In genomic region chr16:29903579-29903978, GRCh38 we compare ENCODE assay signal across 18 cellular contexts. TPM values are rescaled to one million over a fixed set of nuclear protein-coding genes. Genes with fewer than 3 reads are reported as not detected.
DNase-seq lines count a peak whose midpoint lies in the region; ATAC-seq, FAIRE-seq and TF ChIP-seq lines count a peak whose summit lies in the region.
"Had no signal": no experiment of that assay in that cellular context is flagged by ENCODE, and none has a peak within 500 bp of the region (broad histone marks: within the 10 kb centered on the region; RNA-seq: fewer than 3 reads in every experiment).

No MANE protein-coding gene starts in this region.

- DNase-seq in HepG2 (ENCODE audit: low spot score) (no peak), right lobe of liver (no peak), KBM-7 (peak; percentile 40), hepatic stellate cell (ENCODE audit: low spot score) (no peak), HEK293T (ENCODE audit: extremely low spot score) (no peak), adrenal gland (no peak)
- DNase-seq: ACHN; AML-193; CD4-positive, CD25-positive, alpha-beta regulatory T cell; DMS79; NCI-H1436 treated with DMSO at 0.1 percent for 48 hours; NCI-H2081; NCI-H526; SHP77 treated with DMSO at 0.1 percent for 48 hours had no signal

- H3K9ac ChIP-seq in HepG2 (ENCODE audit: insufficient read depth, low read depth, low read length): no peak overlapping the region

- H3K4me2 ChIP-seq in HepG2 (ENCODE audit: low read depth, low read length): no peak overlapping the region; the same call in 1 of the 2 replicates

- TF ChIP-seq POLR2A in HepG2 (IDR thresholded peaks at IDR 0.05; ENCODE audit: insufficient read depth in 1 of 2, low read depth in 2 of 2, low read length in 2 of 2): no peak
- no peak for TF ChIP-seq POLR2A in right lobe of liver (IDR thresholded peaks at IDR 0.05)
- no peak for TF ChIP-seq POLR2A in adrenal gland (IDR thresholded peaks at IDR 0.05)

- peaks cover 8% of the 10 kb centered on the region for H3K27me3 Mint-ChIP-seq in brain

- intact Hi-C loops in HepG2 (cut with micrococcal nuclease; ENCODE audit: unreplicated experiment): loop anchor here (5.0 kb wide), 1 partner anchor 59 kb away; the partner anchor contains the start of gene TMEM219
- intact Hi-C loops in right lobe of liver (cut with DNase I): no loop called here
- intact Hi-C loops in adrenal gland (cut with DNase I): no loop called here

- no peak overlapping the region for H2AFZ ChIP-seq in HepG2 (ENCODE audit: low read length)

- in situ Hi-C loops in HepG2 (cut with HindIII; ENCODE audit: extremely low pct_ligation_motif_present, low pct_unique_long_range_greater_than_20kb): no loop called here
- in situ Hi-C loops in KBM-7 (cut with MboI; ENCODE audit: low pct_unique_long_range_greater_than_20kb, low sequenced_read_pairs): no loop called here

- peaks cover 19% of the 10 kb centered on the region for H3K79me2 ChIP-seq in HepG2 (ENCODE audit: insufficient read depth, low read length)

- H3K36me3 ChIP-seq in HepG2 (replicated peaks in 1 of 2; ENCODE audit: control insufficient read depth in 1 of 2, insufficient read depth in 2 of 2, low read length in 2 of 2) (peaks cover 1 to 10% of the 10 kb centered on the region in 2 experiments; a peak in 2 of 5 replicates), right lobe of liver (no peaks in the 10 kb centered on the region), adrenal gland (replicated peaks in 1 of 2) (no peaks in the 10 kb centered on the region)
- H3K36me3 ChIP-seq: HAP-1 had no signal

- POLR2A ChIA-PET in HepG2 (lab: Yijun Ruan, JAX): interaction anchor here (1.4 kb wide), 2 partner anchors 13 to 58 kb away, joined by 3 to 5 read pairs; partner anchors contain the start of gene TMEM219
- POLR2A ChIA-PET in HEK293T (lab: Yijun Ruan, JAX): interaction anchor here (1.1 kb wide), 1 partner anchor 22 kb away, joined by 3 read pairs; the partner anchor contains the start of gene KCTD13

- peaks cover 5% of the 10 kb centered on the region; the same call in 1 of the 2 replicates for H4K20me1 ChIP-seq in HepG2 (ENCODE audit: insufficient read depth, low read length)

- TF ChIP-seq EP300 in HepG2 (IDR thresholded peaks at IDR 0.05; ENCODE audit: low read depth in 2 of 2, low read length in 2 of 2): no peak
- no peak for TF ChIP-seq EP300 in HepG2 (CRISPR knock-in tag; IDR thresholded peaks at IDR 0.05; ENCODE audit: borderline replicate concordance)

- H3K27ac Mint-ChIP-seq in brain: peak overlapping the region in 3 of 5 experiments; percentile 33 to 56 (median 49)
- H3K27ac Mint-ChIP-seq: CD4-positive, CD25-positive, alpha-beta regulatory T cell had no signal

- FAIRE-seq in HepG2 (lab: Jason Lieb, UNC): no peak
- FAIRE-seq: K562 had no signal

- H3K4me1 Mint-ChIP-seq in brain: peaks cover 31% of the 10 kb centered on the region

- H3K4me3 Mint-ChIP-seq in brain: peak overlapping the region; percentile 59 to 70 (median 64)

- TF ChIP-seq CTCF in HepG2 (CRISPR knock-in tag; IDR thresholded peaks at IDR 0.05): no peak
- TF ChIP-seq CTCF in right lobe of liver (IDR thresholded peaks at IDR 0.05): no peak
- no peak for TF ChIP-seq CTCF in brain (conservative IDR thresholded peaks at IDR 0.05)
- TF ChIP-seq CTCF in adrenal gland (IDR thresholded peaks at IDR 0.05): no peak

- WGBS in HepG2 (ENCODE audit: low lambda C conversion rate): 97% methylated on average over 4 of the region's 4 CpGs
- 66% methylated on average over 4 of the region's 4 CpGs for WGBS in right lobe of liver (ENCODE audit: insufficient coverage, low coverage, low lambda C conversion rate, missing lambda C conversion rate)
- 62 to 77% (median 70%) methylated on average over 4 of the region's 4 CpGs for WGBS in adrenal gland, 4 donors

- CTCF ChIA-PET in HepG2 (lab: Yijun Ruan, JAX; ENCODE audit: low intra/inter-chr PET ratio, low total read pairs): no interaction called here
- CTCF ChIA-PET in HEK293T (lab: Yijun Ruan, JAX): interaction anchor here (0.5 kb wide), 1 partner anchor 54 kb away, joined by 4 read pairs; no protein-coding TSS in a partner anchor

- H3K9me3 ChIP-seq in HepG2 (ENCODE audit: low read length): no peaks in the 10 kb centered on the region
- H3K9me3 ChIP-seq in right lobe of liver: no peaks in the 10 kb centered on the region
- H3K9me3 ChIP-seq in adrenal gland (replicated peaks in 1 of 3): no peaks in the 10 kb centered on the region
- H3K9me3 ChIP-seq: HAP-1 had no signal

- H3K9me3 Mint-ChIP-seq in brain: peaks cover 0 to 7% (median 0%) of the 10 kb centered on the region in 5 experiments
- H3K9me3 Mint-ChIP-seq: CD4-positive, CD25-positive, alpha-beta regulatory T cell had no signal

- H3K4me1 ChIP-seq in HepG2 (ENCODE audit: insufficient read depth, low read length) (peaks cover 35% of the 10 kb centered on the region), right lobe of liver (no peaks in the 10 kb centered on the region), adrenal gland (replicated peaks in 1 of 2) (peaks cover 10 to 13% of the 10 kb centered on the region in 2 donors)

- ATAC-seq in HepG2 (no peak), right lobe of liver (no peak)
- ATAC-seq: K562 had no signal

- H3K27ac ChIP-seq in HepG2 (ENCODE audit: extremely low read length, insufficient read depth, low read length) (no peak overlapping the region), right lobe of liver (no peak overlapping the region), adrenal gland (no peak overlapping the region)
- H3K27ac ChIP-seq: HL-60 had no signal

- no peak overlapping the region for H3K4me3 ChIP-seq in HepG2 (replicated peaks in 1 of 3; ENCODE audit: insufficient read depth in 1 of 3, low read depth in 2 of 3, low read length in 3 of 3)
- H3K4me3 ChIP-seq in right lobe of liver: no peak overlapping the region
- H3K4me3 ChIP-seq in adrenal gland: no peak overlapping the region
- H3K4me3 ChIP-seq: HAP-1, K562 had no signal

- TF ChIP-seq RAD21 in HepG2 (CRISPR knock-in tag; IDR thresholded peaks at IDR 0.05): no peak

- BruUV-seq in HepG2 (replicated peaks; lab: Mats Ljungman, UMichigan): no TSS peak

- H3K27me3 ChIP-seq in HepG2 (ENCODE audit: control insufficient read depth in 1 of 2, insufficient read depth in 2 of 2, low read length in 2 of 2): no peaks in the 10 kb centered on the region; a peak in 1 of 5 replicates
- no peaks in the 10 kb centered on the region for H3K27me3 ChIP-seq in right lobe of liver
- H3K27me3 ChIP-seq in adrenal gland: no peaks in the 10 kb centered on the region

- H3K36me3 Mint-ChIP-seq in brain: peaks cover 16% of the 10 kb centered on the region
- H3K36me3 Mint-ChIP-seq: CD4-positive, CD25-positive, alpha-beta regulatory T cell had no signal

RNA-seq across cellular contexts. Expression of gene ASPHD1, which starts 3.3 kb away (rescaled TPM):
- 15.6 and 19.7 TPM in 2 replicates for total RNA-seq in HepG2 (2016; rRNA removed; fragmentation: Illumina TruSeq; extraction: Trizol)
- 24.1 and 26.2 TPM in 2 replicates for total RNA-seq in HepG2 (2016; cell fraction: cytosol; rRNA removed; fragmentation: Illumina TruSeq; extraction: Trizol; ENCODE audit: low read depth)
- 15.4 and 16.9 TPM in 2 replicates for total RNA-seq in HepG2 (2016; cell fraction: insoluble cytoplasmic fraction; rRNA removed; fragmentation: Illumina TruSeq; extraction: Trizol)
- total RNA-seq in HepG2 (2016; cell fraction: membrane; rRNA removed; fragmentation: Illumina TruSeq; extraction: Trizol): 20.0 and 24.1 TPM in 2 replicates
- 11.4 and 16.6 TPM in 2 replicates for total RNA-seq in HepG2 (2016; cell fraction: nucleus; rRNA removed; fragmentation: Illumina TruSeq; extraction: Trizol)
- 13.1 and 15.6 TPM in 2 replicates for polyA plus RNA-seq in HepG2 (2011; rRNA removed)
- 13.1 and 24.4 TPM in 2 replicates for polyA plus RNA-seq in HepG2 (2011; cell fraction: cytosol; rRNA removed)
- polyA plus RNA-seq in HepG2 (2011; cell fraction: nucleus; rRNA removed): 19.1 and 19.6 TPM in 2 replicates
- polyA plus RNA-seq in HepG2 (2012): 21.4 and 27.6 TPM in 2 replicates
- 40.7 and 41.8 TPM in 2 replicates for polyA plus RNA-seq in HepG2 (2016; cell fraction: cytosol; fragmentation: Illumina TruSeq; extraction: Trizol; ENCODE audit: low read depth)
- 24.8 and 27.8 TPM in 2 replicates for polyA plus RNA-seq in HepG2 (2016; cell fraction: insoluble cytoplasmic fraction; fragmentation: Illumina TruSeq; extraction: Trizol; ENCODE audit: low read depth)
- polyA plus RNA-seq in HepG2 (2016; cell fraction: membrane; fragmentation: Illumina TruSeq; extraction: Trizol; ENCODE audit: low read depth): 36.3 and 40.4 TPM in 2 replicates
- polyA plus RNA-seq in HepG2 (2016; cell fraction: nucleus; fragmentation: Illumina TruSeq; extraction: Trizol; ENCODE audit: insufficient read depth, low read depth): 44.0 and 50.6 TPM in 2 replicates
- 9.7 and 9.8 TPM in 2 replicates for polyA minus RNA-seq in HepG2 (2011; rRNA and poly(A)+ RNA removed; ENCODE audit: low replicate concordance)
- polyA minus RNA-seq in HepG2 (2011; cell fraction: cytosol; rRNA and poly(A)+ RNA removed): 7.6 and 9.7 TPM in 2 replicates
- 5.4 and 8.5 TPM in 2 replicates for polyA minus RNA-seq in HepG2 (2011; cell fraction: nucleus; rRNA and poly(A)+ RNA removed)
- total RNA-seq in right lobe of liver: under 1 TPM in 2 of 6 experiments, not detected in 4; 0.38 to 0.50 TPM
- polyA plus RNA-seq in brain (ENCODE audit: insufficient read depth, low read depth, low replicate concordance): 115 TPM
- 1 to 10 TPM in 6 of 8 donors, under 1 TPM in 2; 0.34 to 9.3 (median 4.4) TPM for total RNA-seq in adrenal gland
- polyA plus RNA-seq in adrenal gland: 10 to 100 TPM in 1 of 3 donors, 1 to 10 TPM in 2; 2.4 to 15.8 (median 7.2) TPM
- total RNA-seq: CD4-positive, CD25-positive, alpha-beta regulatory T cell had no signal
- polyA plus RNA-seq: CD4-positive, CD25-positive, alpha-beta regulatory T cell had no signal

RNA-seq across cellular contexts. Expression of gene SEZ6L2, which starts 4.2 kb away (rescaled TPM):
- total RNA-seq in HepG2 (2016; rRNA removed; fragmentation: Illumina TruSeq; extraction: Trizol) (6.6 and 14.9 TPM in 2 replicates), right lobe of liver (under 1 TPM; 0.15 to 0.56 (median 0.32) TPM), adrenal gland (100 to 1,000 TPM in 1 of 8 donors, 10 to 100 TPM in 7; 25.1 to 302 (median 45.8) TPM)
- 3.7 and 4.1 TPM in 2 replicates for total RNA-seq in HepG2 (2016; cell fraction: cytosol; rRNA removed; fragmentation: Illumina TruSeq; extraction: Trizol; ENCODE audit: low read depth)
- total RNA-seq in HepG2 (2016; cell fraction: insoluble cytoplasmic fraction; rRNA removed; fragmentation: Illumina TruSeq; extraction: Trizol): 6.3 and 16.9 TPM in 2 replicates
- total RNA-seq in HepG2 (2016; cell fraction: membrane; rRNA removed; fragmentation: Illumina TruSeq; extraction: Trizol): 4.3 and 4.9 TPM in 2 replicates
- 21.8 and 29.5 TPM in 2 replicates for total RNA-seq in HepG2 (2016; cell fraction: nucleus; rRNA removed; fragmentation: Illumina TruSeq; extraction: Trizol)
- polyA plus RNA-seq in HepG2 (2011; rRNA removed) (16.9 and 30.7 TPM in 2 replicates), brain (ENCODE audit: insufficient read depth, low read depth, low replicate concordance) (187 TPM), adrenal gland (10 to 100 TPM; 14.5 to 20.1 (median 20.1) TPM)
- polyA plus RNA-seq in HepG2 (2011; cell fraction: cytosol; rRNA removed): 12.5 and 15.5 TPM in 2 replicates
- 35.5 and 38.0 TPM in 2 replicates for polyA plus RNA-seq in HepG2 (2011; cell fraction: nucleus; rRNA removed)
- polyA plus RNA-seq in HepG2 (2012): 37.5 and 51.6 TPM in 2 replicates
- 3.0 TPM in 2 replicates for polyA plus RNA-seq in HepG2 (2016; cell fraction: cytosol; fragmentation: Illumina TruSeq; extraction: Trizol; ENCODE audit: low read depth)
- polyA plus RNA-seq in HepG2 (2016; cell fraction: insoluble cytoplasmic fraction; fragmentation: Illumina TruSeq; extraction: Trizol; ENCODE audit: low read depth): 11.5 and 16.2 TPM in 2 replicates
- 4.0 and 4.3 TPM in 2 replicates for polyA plus RNA-seq in HepG2 (2016; cell fraction: membrane; fragmentation: Illumina TruSeq; extraction: Trizol; ENCODE audit: low read depth)
- 54.8 and 59.9 TPM in 2 replicates for polyA plus RNA-seq in HepG2 (2016; cell fraction: nucleus; fragmentation: Illumina TruSeq; extraction: Trizol; ENCODE audit: insufficient read depth, low read depth)
- polyA minus RNA-seq in HepG2 (2011; rRNA and poly(A)+ RNA removed; ENCODE audit: low replicate concordance): 3.1 and 15.3 TPM in 2 replicates
- polyA minus RNA-seq in HepG2 (2011; cell fraction: cytosol; rRNA and poly(A)+ RNA removed): 14.8 and 23.0 TPM in 2 replicates
- polyA minus RNA-seq in HepG2 (2011; cell fraction: nucleus; rRNA and poly(A)+ RNA removed): 5.0 and 6.7 TPM in 2 replicates
- total RNA-seq: CD4-positive, CD25-positive, alpha-beta regulatory T cell had no signal
- polyA plus RNA-seq: CD4-positive, CD25-positive, alpha-beta regulatory T cell had no signal

RNA-seq across cellular contexts. Expression of gene KCTD13, which starts 22.4 kb away (rescaled TPM):
- total RNA-seq in HepG2 (2016; rRNA removed; fragmentation: Illumina TruSeq; extraction: Trizol) (3.9 and 6.3 TPM in 2 replicates), right lobe of liver (10 to 100 TPM in 1 of 6 experiments, 1 to 10 TPM in 5; 5.4 to 13.5 (median 7.2) TPM), adrenal gland (10 to 100 TPM; 14.7 to 39.4 (median 21.4) TPM)
- 5.8 and 7.7 TPM in 2 replicates for total RNA-seq in HepG2 (2016; cell fraction: cytosol; rRNA removed; fragmentation: Illumina TruSeq; extraction: Trizol; ENCODE audit: low read depth)
- 2.8 and 7.4 TPM in 2 replicates for total RNA-seq in HepG2 (2016; cell fraction: insoluble cytoplasmic fraction; rRNA removed; fragmentation: Illumina TruSeq; extraction: Trizol)
- total RNA-seq in HepG2 (2016; cell fraction: membrane; rRNA removed; fragmentation: Illumina TruSeq; extraction: Trizol): 7.3 and 8.6 TPM in 2 replicates
- 9.6 and 9.7 TPM in 2 replicates for total RNA-seq in HepG2 (2016; cell fraction: nucleus; rRNA removed; fragmentation: Illumina TruSeq; extraction: Trizol)
- polyA plus RNA-seq in HepG2 (2011; rRNA removed) (14.7 and 15.2 TPM in 2 replicates), brain (ENCODE audit: insufficient read depth, low read depth, low replicate concordance) (61.7 TPM), adrenal gland (10 to 100 TPM; 13.2 to 37.1 (median 33.3) TPM)
- polyA plus RNA-seq in HepG2 (2011; cell fraction: cytosol; rRNA removed): 8.7 and 10.2 TPM in 2 replicates
- polyA plus RNA-seq in HepG2 (2011; cell fraction: nucleus; rRNA removed): 37.3 and 41.9 TPM in 2 replicates
- polyA plus RNA-seq in HepG2 (2012): 8.8 and 11.0 TPM in 2 replicates
- 5.4 and 7.2 TPM in 2 replicates for polyA plus RNA-seq in HepG2 (2016; cell fraction: cytosol; fragmentation: Illumina TruSeq; extraction: Trizol; ENCODE audit: low read depth)
- polyA plus RNA-seq in HepG2 (2016; cell fraction: insoluble cytoplasmic fraction; fragmentation: Illumina TruSeq; extraction: Trizol; ENCODE audit: low read depth): 6.8 and 8.7 TPM in 2 replicates
- polyA plus RNA-seq in HepG2 (2016; cell fraction: membrane; fragmentation: Illumina TruSeq; extraction: Trizol; ENCODE audit: low read depth): 8.5 and 8.9 TPM in 2 replicates
- 31.0 and 34.1 TPM in 2 replicates for polyA plus RNA-seq in HepG2 (2016; cell fraction: nucleus; fragmentation: Illumina TruSeq; extraction: Trizol; ENCODE audit: insufficient read depth, low read depth)
- 17.9 and 20.7 TPM in 2 replicates for polyA minus RNA-seq in HepG2 (2011; rRNA and poly(A)+ RNA removed; ENCODE audit: low replicate concordance)
- polyA minus RNA-seq in HepG2 (2011; cell fraction: cytosol; rRNA and poly(A)+ RNA removed): 4.5 and 5.2 TPM in 2 replicates
- 18.8 and 20.0 TPM in 2 replicates for polyA minus RNA-seq in HepG2 (2011; cell fraction: nucleus; rRNA and poly(A)+ RNA removed)

RNA-seq across cellular contexts. Expression of gene CDIPT, which starts 40.6 kb away (rescaled TPM):
- 39.2 and 54.9 TPM in 2 replicates for total RNA-seq in HepG2 (2016; rRNA removed; fragmentation: Illumina TruSeq; extraction: Trizol)
- 23.3 and 32.6 TPM in 2 replicates for total RNA-seq in HepG2 (2016; cell fraction: cytosol; rRNA removed; fragmentation: Illumina TruSeq; extraction: Trizol; ENCODE audit: low read depth)
- total RNA-seq in HepG2 (2016; cell fraction: insoluble cytoplasmic fraction; rRNA removed; fragmentation: Illumina TruSeq; extraction: Trizol): 43.4 and 55.7 TPM in 2 replicates
- total RNA-seq in HepG2 (2016; cell fraction: membrane; rRNA removed; fragmentation: Illumina TruSeq; extraction: Trizol): 45.8 and 63.4 TPM in 2 replicates
- total RNA-seq in HepG2 (2016; cell fraction: nucleus; rRNA removed; fragmentation: Illumina TruSeq; extraction: Trizol): 32.9 and 36.1 TPM in 2 replicates
- polyA plus RNA-seq in HepG2 (2011; rRNA removed): 97.5 and 109 TPM in 2 replicates
- 106 and 126 TPM in 2 replicates for polyA plus RNA-seq in HepG2 (2011; cell fraction: cytosol; rRNA removed)
- polyA plus RNA-seq in HepG2 (2011; cell fraction: nucleus; rRNA removed): 59.6 and 70.3 TPM in 2 replicates
- 53.5 and 77.9 TPM in 2 replicates for polyA plus RNA-seq in HepG2 (2012)
- 28.1 and 42.6 TPM in 2 replicates for polyA plus RNA-seq in HepG2 (2016; cell fraction: cytosol; fragmentation: Illumina TruSeq; extraction: Trizol; ENCODE audit: low read depth)
- polyA plus RNA-seq in HepG2 (2016; cell fraction: insoluble cytoplasmic fraction; fragmentation: Illumina TruSeq; extraction: Trizol; ENCODE audit: low read depth): 49.9 and 51.9 TPM in 2 replicates
- polyA plus RNA-seq in HepG2 (2016; cell fraction: membrane; fragmentation: Illumina TruSeq; extraction: Trizol; ENCODE audit: low read depth): 49.0 and 62.7 TPM in 2 replicates
- polyA plus RNA-seq in HepG2 (2016; cell fraction: nucleus; fragmentation: Illumina TruSeq; extraction: Trizol; ENCODE audit: insufficient read depth, low read depth): 63.3 and 67.6 TPM in 2 replicates
- polyA minus RNA-seq in HepG2 (2011; rRNA and poly(A)+ RNA removed; ENCODE audit: low replicate concordance): 98.0 and 109 TPM in 2 replicates
- polyA minus RNA-seq in HepG2 (2011; cell fraction: cytosol; rRNA and poly(A)+ RNA removed): 39.7 and 49.2 TPM in 2 replicates
- polyA minus RNA-seq in HepG2 (2011; cell fraction: nucleus; rRNA and poly(A)+ RNA removed): 15.5 and 25.5 TPM in 2 replicates
- 10 to 100 TPM; 35.1 to 96.6 (median 58.2) TPM for total RNA-seq in right lobe of liver
- polyA plus RNA-seq in brain (ENCODE audit: insufficient read depth, low read depth, low replicate concordance): 200 TPM
- 100 to 1,000 TPM in 7 of 8 donors, 10 to 100 TPM in 1; 84.7 to 203 (median 159) TPM for total RNA-seq in adrenal gland
- polyA plus RNA-seq in adrenal gland: 10 to 100 TPM; 44.9 to 89.0 (median 74.5) TPM

RNA-seq across cellular contexts. Expression of gene TMEM219, which starts 58.3 kb away (rescaled TPM):
- total RNA-seq in HepG2 (2016; rRNA removed; fragmentation: Illumina TruSeq; extraction: Trizol) (64.5 and 105 TPM in 2 replicates), right lobe of liver (10 to 100 TPM; 49.9 to 75.9 (median 57.1) TPM), adrenal gland (100 to 1,000 TPM; 164 to 300 (median 192) TPM)
- total RNA-seq in HepG2 (2016; cell fraction: cytosol; rRNA removed; fragmentation: Illumina TruSeq; extraction: Trizol; ENCODE audit: low read depth): 761 and 811 TPM in 2 replicates
- total RNA-seq in HepG2 (2016; cell fraction: insoluble cytoplasmic fraction; rRNA removed; fragmentation: Illumina TruSeq; extraction: Trizol): 62.0 and 109 TPM in 2 replicates
- total RNA-seq in HepG2 (2016; cell fraction: membrane; rRNA removed; fragmentation: Illumina TruSeq; extraction: Trizol): 407 and 415 TPM in 2 replicates
- 62.1 and 65.6 TPM in 2 replicates for total RNA-seq in HepG2 (2016; cell fraction: nucleus; rRNA removed; fragmentation: Illumina TruSeq; extraction: Trizol)
- polyA plus RNA-seq in HepG2 (2011; rRNA removed) (115 and 151 TPM in 2 replicates), brain (ENCODE audit: insufficient read depth, low read depth, low replicate concordance) (244 TPM), adrenal gland (100 to 1,000 TPM; 100 to 278 (median 272) TPM)
- polyA plus RNA-seq in HepG2 (2011; cell fraction: cytosol; rRNA removed): 126 and 145 TPM in 2 replicates
- polyA plus RNA-seq in HepG2 (2011; cell fraction: nucleus; rRNA removed): 259 and 324 TPM in 2 replicates
- 94.7 and 126 TPM in 2 replicates for polyA plus RNA-seq in HepG2 (2012)
- polyA plus RNA-seq in HepG2 (2016; cell fraction: cytosol; fragmentation: Illumina TruSeq; extraction: Trizol; ENCODE audit: low read depth): 761 and 764 TPM in 2 replicates
- 53.8 and 60.5 TPM in 2 replicates for polyA plus RNA-seq in HepG2 (2016; cell fraction: insoluble cytoplasmic fraction; fragmentation: Illumina TruSeq; extraction: Trizol; ENCODE audit: low read depth)
- polyA plus RNA-seq in HepG2 (2016; cell fraction: membrane; fragmentation: Illumina TruSeq; extraction: Trizol; ENCODE audit: low read depth): 363 and 365 TPM in 2 replicates
- 104 and 107 TPM in 2 replicates for polyA plus RNA-seq in HepG2 (2016; cell fraction: nucleus; fragmentation: Illumina TruSeq; extraction: Trizol; ENCODE audit: insufficient read depth, low read depth)
- polyA minus RNA-seq in HepG2 (2011; rRNA and poly(A)+ RNA removed; ENCODE audit: low replicate concordance): 49.5 and 97.0 TPM in 2 replicates
- polyA minus RNA-seq in HepG2 (2011; cell fraction: cytosol; rRNA and poly(A)+ RNA removed): 34.3 and 40.4 TPM in 2 replicates
- 48.5 and 65.4 TPM in 2 replicates for polyA minus RNA-seq in HepG2 (2011; cell fraction: nucleus; rRNA and poly(A)+ RNA removed)
